17 cellular contexts compared by ENCODE assay signal in genomic region chr11:61999141-61999975, GRCh38. TPM values are rescaled to one million over a fixed set of nuclear protein-coding genes. Genes with fewer than 3 reads are reported as not detected.
A peak's percentile ranks its signal among the peaks of the same experiment; 100 is the strongest.
DNase-seq lines count a peak whose midpoint lies in the region; ATAC-seq and TF ChIP-seq lines count a peak whose summit lies in the region.
"Had no signal": no experiment of that assay in that cellular context is flagged by ENCODE, and none has a peak within 500 bp of the region (broad histone marks: within the 10 kb centered on the region; RNA-seq: fewer than 3 reads in every experiment).

No MANE protein-coding gene starts in this region.

- peaks cover 7 to 10% of the 10 kb centered on the region in 2 donors for H3K9me3 Mint-ChIP-seq in stimulated activated naive CD8-positive, alpha-beta T cell treated with anti-CD3 and anti-CD28 coated beads, Interleukin-15, amount 100 ng/mL, for 72 hours
- H3K9me3 Mint-ChIP-seq in WTC11, result peaks cover 14% of the 10 kb centered on the region

- H3K36me3 Mint-ChIP-seq in WTC11, result peaks cover 17% of the 10 kb centered on the region

- H3K4me1 Mint-ChIP-seq in stimulated activated naive CD8-positive, alpha-beta T cell treated with anti-CD3 and anti-CD28 coated beads, Interleukin-15, amount 100 ng/mL, for 72 hours, result no peaks in the 10 kb centered on the region
- peaks cover 19% of the 10 kb centered on the region for H3K4me1 Mint-ChIP-seq in WTC11
- H3K4me1 Mint-ChIP-seq: B cell had no signal

- TF ChIP-seq CTCF in WTC11 (IDR thresholded peaks at IDR 0.05) (no peak), fibroblast of pulmonary artery (IDR thresholded peaks at IDR 0.05; ENCODE audit: low read length, missing control alignments) (no peak)

- no peaks in the 10 kb centered on the region for H3K27me3 Mint-ChIP-seq in stimulated activated naive CD8-positive, alpha-beta T cell treated with anti-CD3 and anti-CD28 coated beads, Interleukin-15, amount 100 ng/mL, for 72 hours
- H3K27me3 Mint-ChIP-seq in WTC11 (ENCODE audit: low read depth), result no peaks in the 10 kb centered on the region; the same call in none of the 2 replicates

- H3K4me3 ChIP-seq in fibroblast of pulmonary artery (replicated peaks; ENCODE audit: low read depth, low read length), result no peak overlapping the region
- H3K4me3 ChIP-seq: GM23248, uterus had no signal

- DNase-seq in stimulated activated naive CD8-positive, alpha-beta T cell treated with anti-CD3 and anti-CD28 coated beads, Interleukin-15, amount 100 ng/mL, for 72 hours, result no peak
- DNase-seq in stimulated activated naive CD8-positive, alpha-beta T cell treated with anti-CD3 and anti-CD28 coated beads, Interleukin-15, Interleukin-2, amounts not matched to agents 100 U/mL and 50 U/mL, for 24 hours, result no peak
- no peak for DNase-seq in WTC11 (ENCODE audit: low spot score)
- DNase-seq in fibroblast of pulmonary artery (ENCODE audit: low read depth), result peak; percentile 43
- no peak for DNase-seq in cerebellar nuclear complex (lab: John Stamatoyannopoulos, UW)
- no peak for DNase-seq in NCI-H526 treated with DMSO at 0.1 percent for 48 hours (lab: John Stamatoyannopoulos, UW)
- DNase-seq: activated naive CD4-positive, alpha-beta T cell treated with Interleukin-2 at 50 U/mL for 16 hours; foreskin melanocyte; GM23248; NCI-H1436 treated with DMSO at 0.1 percent for 48 hours; PC-3; stimulated activated naive CD4-positive, alpha-beta T cell; uterus had no signal

- no peak overlapping the region for H3K4me3 Mint-ChIP-seq in stimulated activated naive CD8-positive, alpha-beta T cell treated with anti-CD3 and anti-CD28 coated beads, Interleukin-15, amount 100 ng/mL, for 72 hours
- no peak overlapping the region for H3K4me3 Mint-ChIP-seq in WTC11
- H3K4me3 Mint-ChIP-seq: B cell had no signal

- CTCF ChIA-PET in WTC11 (lab: Charles Lee), result interaction anchor here (1.2 kb wide), 1 partner anchor 83 kb away, joined by 4 read pairs; no protein-coding TSS in a partner anchor

- POLR2A ChIA-PET in WTC11 (lab: Charles Lee), result interaction anchor here (0.7 kb wide), 1 partner anchor 559 kb away, joined by 3 read pairs; no protein-coding TSS in a partner anchor

- peak overlapping the region; percentile 2 to 63 for H3K27ac Mint-ChIP-seq in stimulated activated naive CD8-positive, alpha-beta T cell treated with anti-CD3 and anti-CD28 coated beads, Interleukin-15, amount 100 ng/mL, for 72 hours
- H3K27ac Mint-ChIP-seq in WTC11, result peak overlapping the region; percentile 94
- H3K27ac Mint-ChIP-seq: B cell had no signal

- no peak for ATAC-seq in stimulated activated naive CD8-positive, alpha-beta T cell treated with anti-CD3 and anti-CD28 coated beads, Interleukin-15, amount 100 ng/mL, for 72 hours
- no peak for ATAC-seq in stimulated activated naive CD8-positive, alpha-beta T cell treated with anti-CD3 and anti-CD28 coated beads, Interleukin-15, Interleukin-2, amounts not matched to agents 100 U/mL and 50 U/mL, for 24 hours
- no peak; the same call in none of the 2 replicates for ATAC-seq in WTC11
- ATAC-seq in HG02852 (IDR thresholded peaks at IDR 0.05; ENCODE audit: unreplicated experiment), result no peak
- no peak for ATAC-seq in GM21381 (IDR thresholded peaks at IDR 0.05; ENCODE audit: unreplicated experiment)
- ATAC-seq: PC-3, SK-N-SH treated with all-trans-retinoic acid at 6 μM for 48 hours had no signal

TF ChIP-seq in WTC11, 78 proteins besides CTCF, POLR2A, EP300 and RAD21 (continues in another document):
- TF ChIP-seq SMAD3 (CRISPR knock-in tag; IDR thresholded peaks at IDR 0.05; ENCODE audit: borderline replicate concordance) (no peak), PRDM15 (CRISPR knock-in tag; IDR thresholded peaks at IDR 0.05) (no peak), HMGA2 (CRISPR knock-in tag; IDR thresholded peaks at IDR 0.05) (no peak), E2F4 (CRISPR knock-in tag; IDR thresholded peaks at IDR 0.05; ENCODE audit: borderline replicate concordance, low read depth) (no peak), SMAD4 (CRISPR knock-in tag; IDR thresholded peaks at IDR 0.05) (no peak), ZNF532 (CRISPR knock-in tag; IDR thresholded peaks at IDR 0.05; ENCODE audit: borderline replicate concordance) (no peak), ZNF121 (CRISPR knock-in tag; IDR thresholded peaks at IDR 0.05) (no peak), ATF6 (CRISPR knock-in tag; IDR thresholded peaks at IDR 0.05) (no peak)
- TF ChIP-seq, protein P1, sequence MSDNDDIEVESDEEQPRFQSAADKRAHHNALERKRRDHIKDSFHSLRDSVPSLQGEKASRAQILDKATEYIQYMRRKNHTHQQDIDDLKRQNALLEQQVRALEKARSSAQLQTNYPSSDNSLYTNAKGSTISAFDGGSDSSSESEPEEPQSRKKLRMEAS (CRISPR knock-in tag; IDR thresholded peaks at IDR 0.05), result no peak

RNA-seq across cellular contexts. Expression of gene FTH1, which starts 31.9 kb away (rescaled TPM):
- total RNA-seq in WTC11 (2021), result 1,108 to 1,272 TPM (median 1,247 TPM) in 3 replicates

RNA-seq across cellular contexts. Expression of gene BEST1, which starts 49.2 kb away (rescaled TPM):
- 0.17 to 0.32 TPM (median 0.21 TPM) in 3 replicates for total RNA-seq in WTC11 (2021)
